ENCODE assay signal across 15 cellular contexts in the genomic region with DNA sequence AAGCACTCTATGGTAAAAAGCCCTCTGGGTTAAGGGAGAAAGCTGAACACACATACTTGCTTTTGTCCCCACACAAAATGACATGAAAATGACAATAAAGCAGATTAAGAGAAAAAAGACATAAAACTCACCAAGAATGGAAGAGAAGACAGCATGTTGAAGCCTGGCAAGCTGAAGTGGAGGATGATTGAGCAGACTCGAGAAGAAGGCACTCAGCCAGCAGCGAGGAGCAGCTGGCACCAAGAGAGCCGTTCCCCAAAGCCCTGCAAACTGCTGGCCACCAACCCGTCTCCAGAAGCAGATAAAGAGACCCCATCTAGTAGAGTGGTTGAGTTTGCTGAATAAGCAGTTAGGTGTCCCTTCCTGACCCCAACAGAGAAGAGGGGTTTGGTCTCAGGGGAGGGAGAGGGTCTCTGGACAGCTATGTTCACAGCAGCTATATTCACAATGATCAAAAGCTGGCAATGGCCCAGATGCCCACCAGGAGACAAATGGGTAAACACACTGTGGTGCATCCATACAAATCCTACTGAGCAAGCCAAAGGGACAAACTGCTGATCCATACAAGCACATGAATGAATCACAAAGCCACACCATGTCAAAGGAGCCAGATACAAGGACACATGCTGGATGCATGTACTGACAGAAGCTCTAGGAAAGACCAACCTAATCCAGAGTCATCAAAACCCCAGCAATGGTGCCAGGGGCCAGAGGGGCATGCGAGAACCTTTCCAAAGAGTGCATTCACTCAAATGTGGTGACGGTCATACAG. TPM values are rescaled to one million over a fixed set of nuclear protein-coding genes. Genes with fewer than 3 reads are reported as not detected.
A peak's percentile ranks its signal among the peaks of the same experiment; 100 is the strongest.
DNase-seq lines count a peak whose midpoint lies in the region; ATAC-seq, FAIRE-seq and TF ChIP-seq lines count a peak whose summit lies in the region.
"Had no signal": no experiment of that assay in that cellular context is flagged by ENCODE, and none has a peak within 500 bp of the region (broad histone marks: within the 10 kb centered on the region; RNA-seq: fewer than 3 reads in every experiment).

No MANE protein-coding gene starts in this region.

- intact Hi-C loops in sciatic nerve (cut with DNase I): no loop called here

- H3K4me1 ChIP-seq in fibroblast of lung (ENCODE audit: control insufficient read depth, extremely low read depth, insufficient read depth, low read length): no peaks in the 10 kb centered on the region
- H3K4me1 ChIP-seq: Peyer's patch had no signal

- H3K9ac ChIP-seq in fibroblast of lung (ENCODE audit: insufficient read depth, low read length): no peak overlapping the region

- no peak for FAIRE-seq in H54 (lab: Jason Lieb, UNC)
- FAIRE-seq: GM12892, keratinocyte had no signal

- peaks cover 52% of the 10 kb centered on the region for H3K79me2 ChIP-seq in fibroblast of lung (ENCODE audit: control insufficient read depth, insufficient read depth, low read length)

- no peak overlapping the region for H3K4me3 ChIP-seq in fibroblast of lung (replicated peaks in 1 of 4; ENCODE audit: control extremely low read depth in 1 of 4, insufficient read depth in 1 of 4, low read depth in 3 of 4, low read length in 4 of 4)
- H3K4me3 ChIP-seq: cardiac muscle cell, Peyer's patch had no signal

- H3K9me3 ChIP-seq in fibroblast of lung (ENCODE audit: control insufficient read depth, insufficient read depth, low read depth, low read length): no peaks in the 10 kb centered on the region
- H3K9me3 ChIP-seq: Peyer's patch had no signal

- DNase-seq in G401 (ENCODE audit: low spot score): peak; percentile 50
- peak; percentile 50 for DNase-seq in NCI-H446 treated with DMSO at 0.1 percent for 48 hours (lab: John Stamatoyannopoulos, UW)
- peak in 1 of 2 donors; percentile 13 for DNase-seq in fibroblast of lung (ENCODE audit: low read depth in 2 of 2)
- DNase-seq in sciatic nerve (ENCODE audit: low spot score): peak; percentile 40
- no peak for DNase-seq in H54 (ENCODE audit: insufficient read length, low spot score)
- DNase-seq in DMS153 treated with DMSO at 0.1 percent for 48 hours (lab: John Stamatoyannopoulos, UW; ENCODE audit: unreplicated experiment): no peak
- DNase-seq in putamen (ENCODE audit: low spot score): no peak
- DNase-seq: activated T-cell treated with anti-CD3 and anti-CD28 coated beads, Interleukin-2, amount 50 U/mL, for 72 hours; Calu3; stimulated activated CD4-positive, alpha-beta T cell treated with anti-CD3 and anti-CD28 coated beads, Interleukin-4, amount 100 ng/mL, for 1 hour had no signal

- no peak overlapping the region for H3K4me2 ChIP-seq in fibroblast of lung (ENCODE audit: extremely low read depth, insufficient read depth, low read length)

- no peaks in the 10 kb centered on the region for H4K20me1 ChIP-seq in fibroblast of lung (ENCODE audit: control insufficient read depth, extremely low read depth, insufficient read depth, low read length)

- peaks cover 16% of the 10 kb centered on the region for H3K36me3 ChIP-seq in fibroblast of lung (ENCODE audit: control insufficient read depth, insufficient read depth, low read length)

- H3K27me3 ChIP-seq in fibroblast of lung (ENCODE audit: control insufficient read depth, insufficient read depth, low read length): no peaks in the 10 kb centered on the region
- H3K27me3 ChIP-seq: cardiac muscle cell, Peyer's patch had no signal

- TF ChIP-seq POLR2A in H54 (IDR thresholded peaks at IDR 0.05; ENCODE audit: low read depth, low read length): no peak

- no peak for TF ChIP-seq CTCF in fibroblast of lung (conservative IDR thresholded peaks at IDR 0.05 in 1 of 2, IDR thresholded peaks at IDR 0.05 in 1 of 2; ENCODE audit: low read depth in 1 of 2, low read length in 2 of 2)

- ATAC-seq in sciatic nerve (no peak), GM18870 (IDR thresholded peaks at IDR 0.05; ENCODE audit: unreplicated experiment) (no peak)
- ATAC-seq: activated T-cell treated with anti-CD3 and anti-CD28 coated beads, Interleukin-2, amount 50 U/mL, for 72 hours had no signal

- H3K27ac ChIP-seq in fibroblast of lung (ENCODE audit: insufficient read depth, low read length): peak overlapping the region; percentile 19
- H3K27ac ChIP-seq: cardiac muscle cell, Peyer's patch had no signal

- no peak overlapping the region for H2AFZ ChIP-seq in fibroblast of lung (ENCODE audit: low read length)

- in situ Hi-C loops in G401 (cut with HindIII; ENCODE audit: low sequenced_read_pairs): no loop called here

RNA-seq across cellular contexts. Expression of a gene that starts 36.9 kb away (rescaled TPM):
- total RNA-seq in G401 (2014; rRNA removed; shearing (Covaris generic)): 83.2 and 92.2 TPM in 2 replicates
- total RNA-seq in fibroblast of lung: 71.2 and 79.1 TPM in 2 replicates
- polyA plus RNA-seq in fibroblast of lung: 87.8 and 95.8 TPM in 2 replicates
- polyA plus RNA-seq in fibroblast of lung (2012): 62.2 and 65.9 TPM in 2 replicates
- polyA minus RNA-seq in fibroblast of lung (ENCODE audit: low replicate concordance): 176 and 199 TPM in 2 replicates
- 88.0 TPM for total RNA-seq in sciatic nerve

RNA-seq across cellular contexts. Expression of a gene that starts 48.7 kb away (rescaled TPM):
- total RNA-seq in G401 (2014; rRNA removed; shearing (Covaris generic)): 84.1 and 96.6 TPM in 2 replicates
- total RNA-seq in fibroblast of lung (75.8 and 94.0 TPM in 2 replicates), sciatic nerve (52.0 TPM)
- 79.6 and 86.0 TPM in 2 replicates for polyA plus RNA-seq in fibroblast of lung
- 48.9 and 51.7 TPM in 2 replicates for polyA plus RNA-seq in fibroblast of lung (2012)
- polyA minus RNA-seq in fibroblast of lung (ENCODE audit: low replicate concordance): 74.7 and 131 TPM in 2 replicates

Comparison
In these comparisons a context has a peak if more than half of its experiments do, and no peak if none do; other contexts are left out.
1. DNase-seq: peak in G401 (single experiment), NCI-H446 treated with DMSO at 0.1 percent for 48 hours (single experiment) and sciatic nerve (single experiment); none in H54 (single experiment), DMS153 treated with DMSO at 0.1 percent for 48 hours (single experiment) and putamen (single experiment).